In genomic region chr4:54065282-54066087, GRCh38 we compare ENCODE assay signal across 8 cellular contexts. TPM values are rescaled to one million over a fixed set of nuclear protein-coding genes. Genes with fewer than 3 reads are reported as not detected.
DNase-seq lines count a peak whose midpoint lies in the region; ATAC-seq and TF ChIP-seq lines count a peak whose summit lies in the region.

No MANE protein-coding gene starts in this region.

- TF ChIP-seq POLR2A in ovary (IDR thresholded peaks at IDR 0.05), result no peak

- TF ChIP-seq EP300 in ovary (IDR thresholded peaks at IDR 0.05), result no peak

- no peaks in the 10 kb centered on the region for H3K9me3 Mint-ChIP-seq in endothelial cell (ENCODE audit: unreplicated experiment)

- peaks cover 52% of the 10 kb centered on the region for H3K4me1 Mint-ChIP-seq in endothelial cell (ENCODE audit: unreplicated experiment)

- in situ Hi-C loops in Panc1 (cut with HindIII; ENCODE audit: low pct_unique_long_range_greater_than_20kb, low sequenced_read_pairs), result no loop called here

- TF ChIP-seq CTCF in Panc1 (IDR thresholded peaks at IDR 0.05) (no peak), endothelial cell (IDR thresholded peaks at IDR 0.05; ENCODE audit: unreplicated experiment) (no peak), ovary (IDR thresholded peaks at IDR 0.05) (no peak)

- H3K27me3 Mint-ChIP-seq in endothelial cell (ENCODE audit: unreplicated experiment), result peaks cover 32% of the 10 kb centered on the region

- intact Hi-C loops in Panc1 (cut with micrococcal nuclease; ENCODE audit: unreplicated experiment) (no loop called here), ovary (cut with DNase I) (loop anchor here in 3 of 4 donors (10.0 kb wide), 3 partner anchors 149 to 169 kb away; partner anchors contain the start of gene PDGFRA (in 1 of the 3))

- H3K4me3 ChIP-seq in Panc1 (ENCODE audit: low read depth in 2 of 2, low read length in 2 of 2), result peak overlapping the region in 1 of 2 experiments; percentile 80; a peak in 3 of 4 replicates
- H3K4me3 ChIP-seq in ovary, result peak overlapping the region; percentile 96

- H3K27ac Mint-ChIP-seq in endothelial cell (ENCODE audit: unreplicated experiment), result peak overlapping the region; percentile 97

- H3K27me3 ChIP-seq in Panc1 (ENCODE audit: control insufficient read depth, insufficient read depth, low read length) (no peaks in the 10 kb centered on the region), ovary (no peaks in the 10 kb centered on the region)

- ATAC-seq in Panc1 (no peak), HG03342 (IDR thresholded peaks at IDR 0.05; ENCODE audit: unreplicated experiment) (no peak), GM18870 (IDR thresholded peaks at IDR 0.05; ENCODE audit: unreplicated experiment) (no peak)

- CTCF ChIA-PET in Panc1 (lab: Charles Lee), result no interaction called here

- H3K9me3 ChIP-seq in Panc1 (ENCODE audit: control insufficient read depth, insufficient read depth, low read depth, low read length) (no peaks in the 10 kb centered on the region), ovary (no peaks in the 10 kb centered on the region)

- no peaks in the 10 kb centered on the region; the same call in 1 of the 2 replicates for H3K36me3 ChIP-seq in Panc1 (ENCODE audit: control insufficient read depth, insufficient read depth, low read length)
- no peaks in the 10 kb centered on the region for H3K36me3 ChIP-seq in ovary

- peaks cover 15% of the 10 kb centered on the region for H3K4me1 ChIP-seq in Panc1 (ENCODE audit: control insufficient read depth, insufficient read depth, low read length)
- peaks cover 2% of the 10 kb centered on the region for H3K4me1 ChIP-seq in ovary (ENCODE audit: insufficient read depth)

- H3K27ac ChIP-seq in Panc1 (ENCODE audit: low read length) (peak overlapping the region; percentile 89), ovary (peak overlapping the region in 1 of 2 donors; percentile 83)

- 66 to 76% (median 68%) methylated on average over 6 of the region's 6 CpGs for WGBS in ovary, 3 donors

- peaks cover 12% of the 10 kb centered on the region for H3K36me3 Mint-ChIP-seq in endothelial cell (ENCODE audit: low read depth, unreplicated experiment)

- peak; percentile 87 for DNase-seq in EH (ENCODE audit: low read depth)
- no peak for DNase-seq in Panc1 (ENCODE audit: low read depth, low spot score)
- DNase-seq in endothelial cell (ENCODE audit: low spot score), result peak; percentile 9
- DNase-seq in ovary, result no peak
- DNase-seq in 8988T, result no peak
- no peak for DNase-seq in HT-29 (ENCODE audit: low spot score)

- no TSS peak for BruUV-seq in Panc1 (replicated peaks; lab: Mats Ljungman, UMichigan)

- peak overlapping the region; percentile 83 for H3K4me3 Mint-ChIP-seq in endothelial cell (ENCODE audit: unreplicated experiment)

- POLR2A ChIA-PET in Panc1 (lab: Charles Lee), result interaction anchor here (0.5 kb wide), 1 partner anchor 25 kb away, joined by 12 read pairs; no protein-coding TSS in a partner anchor

RNA-seq across cellular contexts. Expression of gene CHIC2, which starts 1.1 kb away (rescaled TPM):
- total RNA-seq in Panc1 (2021; ENCODE audit: unreplicated experiment) (10.3 TPM), endothelial cell (ENCODE audit: unreplicated experiment) (33.1 TPM), ovary (10 to 100 TPM; 15.9 to 37.6 (median 18.3) TPM)
- 8.5 TPM for polyA plus RNA-seq in Panc1 (2012; ENCODE audit: insufficient read length)
- polyA plus RNA-seq in ovary, result 10 to 100 TPM; 14.7 to 23.6 TPM
- total RNA-seq in HT-29 (2014; rRNA removed; shearing (Covaris generic)), result 15.2 and 15.5 TPM in 2 replicates

RNA-seq across cellular contexts. Expression of gene GSX2, which starts 34.5 kb away (rescaled TPM):
- total RNA-seq in Panc1 (2021; ENCODE audit: unreplicated experiment) (not detected), endothelial cell (ENCODE audit: unreplicated experiment) (not detected), ovary (not detected)
- polyA plus RNA-seq in Panc1 (2012; ENCODE audit: insufficient read length), result not detected
- not detected for polyA plus RNA-seq in ovary
- not detected in 2 replicates for total RNA-seq in HT-29 (2014; rRNA removed; shearing (Covaris generic))

Comparison
In these comparisons a context has a peak if more than half of its experiments do, and no peak if none do; other contexts are left out.
1. DNase-seq: peak in EH (single experiment) and endothelial cell (single experiment); none in Panc1 (single experiment), ovary (0 of 5), 8988T (single experiment) and HT-29 (single experiment).